Comparison of ENCODE assay signal across 8 cellular contexts in genomic region chr19:1864480-1865171, GRCh38. TPM values are rescaled to one million over a fixed set of nuclear protein-coding genes. Genes with fewer than 3 reads are reported as not detected.
DNase-seq lines count a peak whose midpoint lies in the region; ATAC-seq and TF ChIP-seq lines count a peak whose summit lies in the region.

No MANE protein-coding gene starts in this region.

- no peak for TF ChIP-seq POLR2A in prostate gland (IDR thresholded peaks at IDR 0.05)

- peaks cover 13% of the 10 kb centered on the region for H3K4me1 ChIP-seq in prostate gland (replicated peaks)

- TF ChIP-seq CTCF in 22Rv1 (IDR thresholded peaks at IDR 0.05): peak; percentile 82
- peak; percentile 79 for TF ChIP-seq CTCF in GM12872 (IDR thresholded peaks at IDR 0.05; ENCODE audit: insufficient read depth, low read depth, low read length)
- peak; percentile 69 to 91 (median 81) for TF ChIP-seq CTCF in prostate gland (IDR thresholded peaks at IDR 0.05)

- H3K4me3 ChIP-seq in prostate gland: peak overlapping the region; percentile 66 to 67

- H3K27ac ChIP-seq in 22Rv1: peak overlapping the region; percentile 93
- peak overlapping the region; percentile 81 to 89 for H3K27ac ChIP-seq in prostate gland

- ATAC-seq in HG03175 (IDR thresholded peaks at IDR 0.05; ENCODE audit: unreplicated experiment) (peak; percentile 26), left ventricle myocardium superior (peak; percentile 73), HG03039 (IDR thresholded peaks at IDR 0.05; ENCODE audit: unreplicated experiment) (no peak)

- H3K27me3 ChIP-seq in prostate gland (replicated peaks; ENCODE audit: insufficient read depth): no peaks in the 10 kb centered on the region

- WGBS in prostate gland: 6% methylated on average over 52 of the region's 52 CpGs

- H3K9me3 ChIP-seq in prostate gland: no peaks in the 10 kb centered on the region

- DNase-seq in RPMI8226 (peak; percentile 81), amygdala (lab: John Stamatoyannopoulos, UW) (peak in 33 of 56 donors; percentile 9 to 72 (median 45)), left ventricle myocardium superior (peak; percentile 87), prostate gland (ENCODE audit: low spot score) (peak; percentile 58)

- intact Hi-C loops in left ventricle myocardium superior (cut with micrococcal nuclease): no loop called here
- intact Hi-C loops in prostate gland (cut with DNase I): no loop called here

- no peaks in the 10 kb centered on the region for H3K36me3 ChIP-seq in prostate gland

RNA-seq across cellular contexts. Expression of gene KLF16, which starts 1.2 kb away (rescaled TPM):
- total RNA-seq in left ventricle myocardium superior (9.8 TPM), prostate gland (10 to 100 TPM in 1 of 2 donors, 1 to 10 TPM in 1; 8.4 to 22.8 TPM)

RNA-seq across cellular contexts. Expression of gene REXO1, which starts 16.3 kb away (rescaled TPM):
- total RNA-seq in left ventricle myocardium superior: 16.0 TPM
- 10 to 100 TPM; 29.8 to 59.1 TPM for total RNA-seq in prostate gland

RNA-seq across cellular contexts. Expression of gene ABHD17A, which starts 20.7 kb away (rescaled TPM):
- 64.4 TPM for total RNA-seq in left ventricle myocardium superior
- 100 to 1,000 TPM; 131 to 146 TPM for total RNA-seq in prostate gland

RNA-seq across cellular contexts. Expression of gene ADAT3, which starts 40.6 kb away (rescaled TPM):
- 2.0 TPM for total RNA-seq in left ventricle myocardium superior
- total RNA-seq in prostate gland: 10 to 100 TPM; 17.3 to 25.1 TPM

RNA-seq across cellular contexts. Expression of gene SCAMP4, which starts 40.6 kb away (rescaled TPM):
- 16.4 TPM for total RNA-seq in left ventricle myocardium superior
- total RNA-seq in prostate gland: 100 to 1,000 TPM; 161 to 248 TPM
